In genomic region chr14:49424436-49425331, GRCh38 we compare ENCODE assay signal across 24 cellular contexts.
DNase-seq lines count a peak whose midpoint lies in the region; ATAC-seq, FAIRE-seq and TF ChIP-seq lines count a peak whose summit lies in the region.
"Had no signal": no experiment of that assay in that cellular context is flagged by ENCODE, and none has a peak within 500 bp of the region (broad histone marks: within the 10 kb centered on the region; RNA-seq: fewer than 3 reads in every experiment).

No MANE protein-coding gene starts in this region.

- H3K9me3 ChIP-seq in A549 (no peaks in the 10 kb centered on the region), mesenchymal stem cell (ENCODE audit: control insufficient read depth, low read length) (no peaks in the 10 kb centered on the region)
- H3K9me3 ChIP-seq: SJSA1 had no signal

- no peak overlapping the region for H3K9ac ChIP-seq in mesenchymal stem cell (ENCODE audit: low read length)
- H3K9ac ChIP-seq: BLaER1 treated with 17β-estradiol and CSF1 and Interleukin-3, amounts not matched to agents 10 nM and 100 nM had no signal

- TF ChIP-seq POLR2A in A549 (IDR thresholded peaks at IDR 0.05; ENCODE audit: low read length): no peak

- H3K9me3 Mint-ChIP-seq in activated T-helper 17 cell treated with anti-CD3 and anti-CD28 coated beads, Interleukin-2, amount 50 U/mL, for 72 hours: peaks cover 4% of the 10 kb centered on the region
- H3K9me3 Mint-ChIP-seq in activated CD4-positive, alpha-beta memory T cell treated with anti-CD3 and anti-CD28 coated beads for 36 hours: peaks cover 2% of the 10 kb centered on the region
- H3K9me3 Mint-ChIP-seq: CD8-positive, alpha-beta T cell had no signal

- no peak overlapping the region for H2AFZ ChIP-seq in mesenchymal stem cell (ENCODE audit: low read depth, low read length)

- FAIRE-seq in A549 (lab: Jason Lieb, UNC): peak; percentile 68
- FAIRE-seq: GM12891, H54 had no signal

- no peak overlapping the region for H3K18ac ChIP-seq in mesenchymal stem cell (ENCODE audit: low read depth in 1 of 2, low read length in 2 of 2)

- ATAC-seq in A549 (peak in 1 of 2 experiments; percentile 19; a peak in 1 of 6 replicates), GM21390 (IDR thresholded peaks at IDR 0.05; ENCODE audit: unreplicated experiment) (no peak), GM18909 (IDR thresholded peaks at IDR 0.05; ENCODE audit: poor library complexity, unreplicated experiment) (no peak)
- peak; percentile 47 for ATAC-seq in activated T-helper 17 cell treated with anti-CD3 and anti-CD28 coated beads, Interleukin-2, amount 50 U/mL, for 72 hours (replicated peaks)
- ATAC-seq: CD8-positive, alpha-beta T cell had no signal

- H3K4me3 ChIP-seq in A549 (no peak overlapping the region), mesenchymal stem cell (ENCODE audit: insufficient read depth in 1 of 2, low read depth in 1 of 2, low read length in 2 of 2) (no peak overlapping the region)
- H3K4me3 ChIP-seq: BLaER1 treated with 17β-estradiol and CSF1 and Interleukin-3, amounts not matched to agents 10 nM and 100 nM; SJSA1 had no signal

- H3K27ac Mint-ChIP-seq in activated T-helper 17 cell treated with anti-CD3 and anti-CD28 coated beads, Interleukin-2, amount 50 U/mL, for 72 hours: peak overlapping the region; percentile 40
- H3K27ac Mint-ChIP-seq in activated CD4-positive, alpha-beta memory T cell treated with anti-CD3 and anti-CD28 coated beads for 36 hours: no peak overlapping the region
- H3K27ac Mint-ChIP-seq: CD8-positive, alpha-beta T cell had no signal

- intact Hi-C loops in activated CD4-positive, alpha-beta memory T cell treated with anti-CD3 and anti-CD28 coated beads for 36 hours (cut with micrococcal nuclease): no loop called here

- no peak for TF ChIP-seq RAD21 in A549 (conservative IDR thresholded peaks at IDR 0.05 in 1 of 2, IDR thresholded peaks at IDR 0.05 in 1 of 2)

- TF ChIP-seq CTCF in A549 (IDR thresholded peaks at IDR 0.05): no peak

- POLR2A ChIA-PET in A549 (lab: Yijun Ruan, JAX): no interaction called here
- POLR2A ChIA-PET in activated CD4-positive, alpha-beta memory T cell treated with anti-CD3 and anti-CD28 coated beads for 36 hours (lab: Charles Lee): no interaction called here

- peaks cover 0 to 3% of the 10 kb centered on the region in 2 experiments for H3K27me3 ChIP-seq in mesenchymal stem cell (ENCODE audit: control insufficient read depth in 1 of 2, insufficient read depth in 1 of 2, low read length in 2 of 2)
- H3K27me3 ChIP-seq: BLaER1 treated with 17β-estradiol and CSF1 and Interleukin-3, amounts not matched to agents 10 nM and 100 nM; SJSA1 had no signal

- H3K36me3 Mint-ChIP-seq in activated T-helper 17 cell treated with anti-CD3 and anti-CD28 coated beads, Interleukin-2, amount 50 U/mL, for 72 hours (ENCODE audit: low read depth): no peaks in the 10 kb centered on the region
- H3K36me3 Mint-ChIP-seq in activated CD4-positive, alpha-beta memory T cell treated with anti-CD3 and anti-CD28 coated beads for 36 hours: no peaks in the 10 kb centered on the region
- H3K36me3 Mint-ChIP-seq: CD8-positive, alpha-beta T cell had no signal

- H3K36me3 ChIP-seq in mesenchymal stem cell (ENCODE audit: control insufficient read depth in 1 of 2, insufficient read depth in 2 of 2, low read depth in 1 of 2, low read length in 2 of 2): no peaks in the 10 kb centered on the region
- H3K36me3 ChIP-seq: BLaER1 treated with 17β-estradiol and CSF1 and Interleukin-3, amounts not matched to agents 10 nM and 100 nM; SJSA1 had no signal

- H3K4me1 ChIP-seq in A549 (0 out of 3 replicates have a peak, but pooled peaks cover 3% of the 10 kb centered on the region), mesenchymal stem cell (ENCODE audit: control insufficient read depth, insufficient read depth, low read depth, low read length) (no peaks in the 10 kb centered on the region)
- H3K4me1 ChIP-seq: BLaER1 treated with 17β-estradiol and CSF1 and Interleukin-3, amounts not matched to agents 10 nM and 100 nM; SJSA1 had no signal

- H3K23ac ChIP-seq in mesenchymal stem cell (ENCODE audit: low read length in 2 of 2): no peak overlapping the region

- H4K91ac ChIP-seq in mesenchymal stem cell (ENCODE audit: low read length): no peak overlapping the region

- H3K27me3 Mint-ChIP-seq in activated T-helper 17 cell treated with anti-CD3 and anti-CD28 coated beads, Interleukin-2, amount 50 U/mL, for 72 hours: peaks cover 28% of the 10 kb centered on the region
- peaks cover 37% of the 10 kb centered on the region for H3K27me3 Mint-ChIP-seq in activated CD4-positive, alpha-beta memory T cell treated with anti-CD3 and anti-CD28 coated beads for 36 hours

- H3K4me1 Mint-ChIP-seq in activated T-helper 17 cell treated with anti-CD3 and anti-CD28 coated beads, Interleukin-2, amount 50 U/mL, for 72 hours: peaks cover 11% of the 10 kb centered on the region
- H3K4me1 Mint-ChIP-seq in activated CD4-positive, alpha-beta memory T cell treated with anti-CD3 and anti-CD28 coated beads for 36 hours (ENCODE audit: low read depth): peaks cover 21% of the 10 kb centered on the region

- CTCF ChIA-PET in A549 (lab: Yijun Ruan, JAX): no interaction called here
- CTCF ChIA-PET in activated CD4-positive, alpha-beta memory T cell treated with anti-CD3 and anti-CD28 coated beads for 36 hours (lab: Charles Lee): interaction anchor here (1.4 kb wide), 1 partner anchor 36 kb away, joined by 6 read pairs; no protein-coding TSS in a partner anchor

- H4K8ac ChIP-seq in mesenchymal stem cell (ENCODE audit: low read length): no peak overlapping the region

- no peaks in the 10 kb centered on the region for H3K79me1 ChIP-seq in mesenchymal stem cell (replicated peaks; ENCODE audit: low read length, poor library complexity, severe bottlenecking)

- WGBS in A549 (ENCODE audit: missing lambda C conversion rate): 8% methylated on average over 4 of the region's 4 CpGs
- WGBS in mesenchymal stem cell: 63% methylated on average over 4 of the region's 4 CpGs

- no peak overlapping the region for H2BK5ac ChIP-seq in mesenchymal stem cell (ENCODE audit: low read depth, low read length, poor library complexity, severe bottlenecking)

- no peak overlapping the region for H2BK12ac ChIP-seq in mesenchymal stem cell (ENCODE audit: low read length in 2 of 2)

- H3K4ac ChIP-seq in mesenchymal stem cell (ENCODE audit: low read depth in 1 of 2, low read length in 2 of 2): no peak overlapping the region

- H3K14ac ChIP-seq in mesenchymal stem cell (ENCODE audit: low read length in 2 of 2): no peak overlapping the region

- no peak for TF ChIP-seq EP300 in A549 (IDR thresholded peaks at IDR 0.05)

- H2AK5ac ChIP-seq in mesenchymal stem cell (ENCODE audit: low read length, severe bottlenecking): no peak overlapping the region

- H3K4me2 ChIP-seq in A549 (peak overlapping the region; percentile 45), mesenchymal stem cell (ENCODE audit: low read length, poor library complexity, severe bottlenecking) (no peak overlapping the region)

- H3K27ac ChIP-seq in A549 (no peak overlapping the region), mesenchymal stem cell (ENCODE audit: low read length, poor library complexity, severe bottlenecking) (no peak overlapping the region)
- H3K27ac ChIP-seq: BLaER1 treated with 17β-estradiol and CSF1 and Interleukin-3, amounts not matched to agents 10 nM and 100 nM; HL-60; SJSA1 had no signal

- H3K4me3 Mint-ChIP-seq in activated T-helper 17 cell treated with anti-CD3 and anti-CD28 coated beads, Interleukin-2, amount 50 U/mL, for 72 hours: no peak overlapping the region
- H3K4me3 Mint-ChIP-seq in activated CD4-positive, alpha-beta memory T cell treated with anti-CD3 and anti-CD28 coated beads for 36 hours: no peak overlapping the region
- H3K4me3 Mint-ChIP-seq: CD8-positive, alpha-beta T cell had no signal

- H2BK15ac ChIP-seq in mesenchymal stem cell (ENCODE audit: low read depth, poor library complexity, severe bottlenecking): no peak overlapping the region

- DNase-seq in A549 (ENCODE audit: low read depth in 1 of 2, low spot score in 1 of 2): peak in 1 of 2 experiments; percentile 11
- DNase-seq in LHCN-M2 (ENCODE audit: low read depth): peak; percentile 27
- DNase-seq in mesenchymal stem cell: peak; percentile 16
- no peak for DNase-seq in activated CD4-positive, alpha-beta memory T cell treated with anti-CD3 and anti-CD28 coated beads for 36 hours
- no peak for DNase-seq in pons (ENCODE audit: low spot score)
- DNase-seq: Calu3; CD8-positive, alpha-beta T cell; EL; Kasumi-1; NCI-H1105 treated with DMSO at 0.1 percent for 48 hours; NCI-H1694; NCI-H2081 treated with DMSO at 0.1 percent for 48 hours; NCI-H510A; NCI-H748 treated with DMSO at 0.1 percent for 48 hours; NK-92 treated with Interleukin-12 subunit alpha and Interleukin-12 subunit beta, amount 100 ng/mL, for 24 hours; RPMI8226 had no signal

- no peak overlapping the region for H2BK120ac ChIP-seq in mesenchymal stem cell (ENCODE audit: low read depth, low read length)

TF ChIP-seq in A549, 52 proteins besides CTCF, POLR2A, EP300 and RAD21:
- TF ChIP-seq HEYL (CRISPR knock-in tag; IDR thresholded peaks at IDR 0.05) (no peak), CEBPB (IDR thresholded peaks at IDR 0.05) (no peak), RCOR1 (IDR thresholded peaks at IDR 0.05; ENCODE audit: low read depth, low read length) (no peak), EHF (CRISPR knock-in tag; IDR thresholded peaks at IDR 0.05) (no peak), ZSCAN20 (CRISPR knock-in tag; IDR thresholded peaks at IDR 0.05) (no peak), MAFK (IDR thresholded peaks at IDR 0.05; ENCODE audit: partially characterized antibody) (no peak), ZFP36 (IDR thresholded peaks at IDR 0.05; ENCODE audit: borderline replicate concordance, partially characterized antibody) (no peak), ZC3H11A (IDR thresholded peaks at IDR 0.05) (no peak), SMC3 (IDR thresholded peaks at IDR 0.05) (no peak)

Comparison
In these comparisons a context has a peak if more than half of its experiments do, and no peak if none do; other contexts are left out.
1. DNase-seq: peak in LHCN-M2 (single experiment) and mesenchymal stem cell (single experiment); none in activated CD4-positive, alpha-beta memory T cell treated with anti-CD3 and anti-CD28 coated beads for 36 hours (single experiment) and pons (single experiment).